3 cellular contexts compared by ENCODE assay signal in the genomic region with DNA sequence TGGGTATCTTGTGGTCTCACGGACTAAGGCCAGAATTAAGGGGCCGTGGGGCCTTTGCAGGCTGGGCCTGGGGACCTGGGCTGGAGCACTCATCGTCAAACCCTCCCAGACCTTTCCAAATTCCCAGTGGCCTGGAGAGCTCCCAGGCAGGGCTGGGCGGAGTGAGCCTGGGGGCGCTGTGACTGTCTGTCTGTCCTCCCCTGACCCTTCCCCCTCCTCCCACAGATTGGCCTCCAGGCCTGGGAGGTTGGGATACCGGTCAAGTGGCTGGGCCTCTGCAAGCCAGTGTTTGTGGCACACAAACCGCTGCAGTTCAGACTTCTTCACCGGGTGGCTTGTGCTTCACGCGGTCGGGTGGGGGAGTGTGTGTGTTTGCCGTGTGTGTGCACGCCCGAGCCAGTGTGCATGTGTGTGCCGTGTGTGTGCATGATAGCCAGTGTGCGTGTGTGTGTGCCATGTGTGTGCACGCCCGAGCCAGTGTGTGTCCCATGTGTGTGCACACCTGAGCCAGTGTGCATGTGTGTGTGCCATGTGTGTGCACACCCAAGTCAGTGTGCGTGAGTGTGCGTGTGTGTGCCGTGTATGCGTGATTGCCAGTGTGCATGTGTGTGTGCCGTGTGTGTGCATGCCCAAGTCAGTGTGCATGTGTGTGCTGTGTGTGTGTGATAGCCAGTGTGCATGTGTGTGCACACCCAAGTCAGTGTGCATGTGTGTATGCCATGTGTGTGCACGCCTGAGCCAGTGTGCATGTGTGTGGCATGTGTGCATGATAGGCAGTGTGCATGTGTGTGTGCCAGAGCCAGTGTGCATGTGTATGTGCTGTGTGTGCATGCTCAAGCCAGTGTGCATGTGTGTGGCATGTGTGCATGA.
TF ChIP-seq lines count a peak whose summit lies in the region.

No MANE protein-coding gene starts in this region.

TF ChIP-seq in A549, 52 proteins besides CTCF, POLR2A, EP300 and RAD21:
- TF ChIP-seq RNF2 (IDR thresholded peaks at IDR 0.05; ENCODE audit: borderline replicate concordance, low read depth) = no peak
- TF ChIP-seq, protein P1, sequence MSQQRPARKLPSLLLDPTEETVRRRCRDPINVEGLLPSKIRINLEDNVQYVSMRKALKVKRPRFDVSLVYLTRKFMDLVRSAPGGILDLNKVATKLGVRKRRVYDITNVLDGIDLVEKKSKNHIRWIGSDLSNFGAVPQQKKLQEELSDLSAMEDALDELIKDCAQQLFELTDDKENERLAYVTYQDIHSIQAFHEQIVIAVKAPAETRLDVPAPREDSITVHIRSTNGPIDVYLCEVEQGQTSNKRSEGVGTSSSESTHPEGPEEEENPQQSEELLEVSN (IDR thresholded peaks at IDR 0.05; ENCODE audit: borderline replicate concordance, low read depth) = no peak
- TF ChIP-seq NPAS2 (CRISPR knock-in tag; IDR thresholded peaks at IDR 0.05; ENCODE audit: borderline replicate concordance) = no peak
- no peak for TF ChIP-seq PHF8 (IDR thresholded peaks at IDR 0.05; ENCODE audit: borderline replicate concordance, low read depth)
- no peak for TF ChIP-seq HOXB13 (CRISPR knock-in tag; IDR thresholded peaks at IDR 0.05; ENCODE audit: low read depth)
- TF ChIP-seq KDM5A (IDR thresholded peaks at IDR 0.05) = no peak
- TF ChIP-seq SMC3 (IDR thresholded peaks at IDR 0.05) = no peak
- no peak for TF ChIP-seq HOXB5 (CRISPR knock-in tag; IDR thresholded peaks at IDR 0.05)
- no peak for TF ChIP-seq ZSCAN20 (CRISPR knock-in tag; IDR thresholded peaks at IDR 0.05)
- no peak for TF ChIP-seq RCOR1 (IDR thresholded peaks at IDR 0.05; ENCODE audit: low read depth, low read length)
- no peak for TF ChIP-seq JUNB (IDR thresholded peaks at IDR 0.05)
- no peak for TF ChIP-seq ZNF302 (CRISPR knock-in tag; IDR thresholded peaks at IDR 0.05)
- TF ChIP-seq, protein P2, sequence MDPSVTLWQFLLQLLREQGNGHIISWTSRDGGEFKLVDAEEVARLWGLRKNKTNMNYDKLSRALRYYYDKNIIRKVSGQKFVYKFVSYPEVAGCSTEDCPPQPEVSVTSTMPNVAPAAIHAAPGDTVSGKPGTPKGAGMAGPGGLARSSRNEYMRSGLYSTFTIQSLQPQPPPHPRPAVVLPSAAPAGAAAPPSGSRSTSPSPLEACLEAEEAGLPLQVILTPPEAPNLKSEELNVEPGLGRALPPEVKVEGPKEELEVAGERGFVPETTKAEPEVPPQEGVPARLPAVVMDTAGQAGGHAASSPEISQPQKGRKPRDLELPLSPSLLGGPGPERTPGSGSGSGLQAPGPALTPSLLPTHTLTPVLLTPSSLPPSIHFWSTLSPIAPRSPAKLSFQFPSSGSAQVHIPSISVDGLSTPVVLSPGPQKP (IDR thresholded peaks at IDR 0.05; ENCODE audit: low read depth, low read length) = no peak
- TF ChIP-seq JUN (IDR thresholded peaks at IDR 0.05) = no peak
- TF ChIP-seq MAFK (IDR thresholded peaks at IDR 0.05; ENCODE audit: partially characterized antibody) = no peak
- no peak for TF ChIP-seq CBX2 (IDR thresholded peaks at IDR 0.05; ENCODE audit: borderline replicate concordance, low read depth)

TF ChIP-seq in GM12891, 5 proteins besides CTCF, POLR2A, EP300 and RAD21:
- TF ChIP-seq SPI1 (IDR thresholded peaks at IDR 0.05; ENCODE audit: low read depth, low read length) = no peak

TF ChIP-seq in WTC11, 78 proteins besides CTCF, POLR2A, EP300 and RAD21:
- TF ChIP-seq TCF7 (CRISPR knock-in tag; IDR thresholded peaks at IDR 0.05; ENCODE audit: low read depth) (peak; percentile 83), SOX15 (CRISPR knock-in tag; IDR thresholded peaks at IDR 0.05) (no peak), ZNF121 (CRISPR knock-in tag; IDR thresholded peaks at IDR 0.05) (peak; percentile 32; the same call in 1 of the 2 replicates), TEAD1 (CRISPR knock-in tag; IDR thresholded peaks at IDR 0.05) (no peak), ATF1 (CRISPR knock-in tag; IDR thresholded peaks at IDR 0.05) (no peak)
- TF ChIP-seq, protein P3, sequence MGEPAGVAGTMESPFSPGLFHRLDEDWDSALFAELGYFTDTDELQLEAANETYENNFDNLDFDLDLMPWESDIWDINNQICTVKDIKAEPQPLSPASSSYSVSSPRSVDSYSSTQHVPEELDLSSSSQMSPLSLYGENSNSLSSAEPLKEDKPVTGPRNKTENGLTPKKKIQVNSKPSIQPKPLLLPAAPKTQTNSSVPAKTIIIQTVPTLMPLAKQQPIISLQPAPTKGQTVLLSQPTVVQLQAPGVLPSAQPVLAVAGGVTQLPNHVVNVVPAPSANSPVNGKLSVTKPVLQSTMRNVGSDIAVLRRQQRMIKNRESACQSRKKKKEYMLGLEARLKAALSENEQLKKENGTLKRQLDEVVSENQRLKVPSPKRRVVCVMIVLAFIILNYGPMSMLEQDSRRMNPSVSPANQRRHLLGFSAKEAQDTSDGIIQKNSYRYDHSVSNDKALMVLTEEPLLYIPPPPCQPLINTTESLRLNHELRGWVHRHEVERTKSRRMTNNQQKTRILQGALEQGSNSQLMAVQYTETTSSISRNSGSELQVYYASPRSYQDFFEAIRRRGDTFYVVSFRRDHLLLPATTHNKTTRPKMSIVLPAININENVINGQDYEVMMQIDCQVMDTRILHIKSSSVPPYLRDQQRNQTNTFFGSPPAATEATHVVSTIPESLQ (CRISPR knock-in tag; IDR thresholded peaks at IDR 0.05) = no peak
- TF ChIP-seq, protein P4, sequence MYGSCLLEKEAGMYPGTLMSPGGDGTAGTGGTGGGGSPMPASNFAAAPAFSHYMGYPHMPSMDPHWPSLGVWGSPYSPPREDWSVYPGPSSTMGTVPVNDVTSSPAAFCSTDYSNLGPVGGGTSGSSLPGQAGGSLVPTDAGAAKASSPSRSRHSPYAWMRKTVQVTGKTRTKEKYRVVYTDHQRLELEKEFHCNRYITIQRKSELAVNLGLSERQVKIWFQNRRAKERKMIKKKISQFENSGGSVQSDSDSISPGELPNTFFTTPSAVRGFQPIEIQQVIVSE (CRISPR knock-in tag; IDR thresholded peaks at IDR 0.05; ENCODE audit: borderline replicate concordance) = no peak
TF ChIP-seq in WTC11: peak in this region for 2.
